Comparison of ENCODE assay signal across 8 cellular contexts in the genomic region with DNA sequence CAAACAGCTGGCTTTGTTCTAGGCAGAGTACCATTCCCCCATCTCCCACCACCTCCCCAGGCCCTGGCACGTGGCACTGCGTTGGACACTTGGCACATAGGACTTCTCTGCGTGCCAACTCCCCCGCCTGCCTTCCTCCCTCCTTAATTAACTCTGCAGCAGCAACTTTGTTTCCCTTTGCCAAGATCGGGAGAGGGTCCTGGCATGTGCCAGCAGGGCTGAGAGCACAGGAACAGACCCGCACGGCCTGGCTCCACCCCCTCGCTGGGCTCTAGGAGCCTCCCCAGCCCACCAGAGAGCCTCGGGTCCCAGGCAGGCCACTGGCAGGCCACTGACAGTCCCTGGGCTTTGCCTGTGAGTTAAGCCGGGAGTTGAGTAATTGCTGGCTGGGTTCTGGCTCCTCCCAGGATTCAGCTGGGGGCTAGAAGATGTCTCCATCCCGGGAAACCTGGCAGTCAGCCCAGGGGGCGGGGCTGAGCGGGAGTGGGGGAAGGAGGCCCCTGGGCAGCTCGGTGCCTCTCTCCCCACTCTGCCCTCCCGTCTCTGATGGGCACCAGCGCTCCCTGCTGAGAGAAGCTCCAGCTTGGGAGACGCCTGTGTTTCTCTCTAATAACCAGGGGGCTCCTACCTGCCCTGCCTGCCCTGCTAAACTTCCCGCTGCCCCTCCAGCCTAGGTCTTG.
DNase-seq lines count a peak whose midpoint lies in the region; ATAC-seq and TF ChIP-seq lines count a peak whose summit lies in the region.

No MANE protein-coding gene starts in this region.

- dilution Hi-C loops in mammary epithelial cell (cut with HindIII; ENCODE audit: low sequenced_read_pairs): loop anchor here (5.0 kb wide), 3 partner anchors 82 to 187 kb away; no protein-coding TSS in a partner anchor

- H3K9me3 Mint-ChIP-seq in stimulated activated naive B cell treated with anti-CD40 and anti-IgM and Interleukin-4, amounts not matched to agents 10 μg/mL and 1 μg/mL and 100 μg/mL, for 72 hours: peaks cover 15 to 20% of the 10 kb centered on the region in 2 donors

- CTCF ChIA-PET in mammary epithelial cell (lab: Charles Lee; ENCODE audit: low non-redundant PET): no interaction called here

- H3K4me1 Mint-ChIP-seq in stimulated activated naive B cell treated with anti-CD40 and anti-IgM and Interleukin-4, amounts not matched to agents 10 μg/mL and 1 μg/mL and 100 μg/mL, for 72 hours: no peaks in the 10 kb centered on the region

- DNase-seq in GM23248 (peak; percentile 64), NCI-H2227 (lab: John Stamatoyannopoulos, UW; ENCODE audit: unreplicated experiment) (peak; percentile 97), mammary epithelial cell (no peak), kidney glomerular epithelial cell (lab: John Stamatoyannopoulos, UW) (peak; percentile 19), testis (peak; percentile 81), GF-D8 (lab: John Stamatoyannopoulos, UW) (no peak)
- DNase-seq in stimulated activated naive B cell treated with anti-CD40 and anti-IgM and Interleukin-4, amounts not matched to agents 10 μg/mL and 1 μg/mL and 100 μg/mL, for 72 hours: no peak

- H3K27ac ChIP-seq in GM23248 (no peak overlapping the region), mammary epithelial cell (ENCODE audit: insufficient read depth, low read depth, low read length) (no peak overlapping the region), testis (peak overlapping the region; percentile 57 to 67)

- no peak for TF ChIP-seq POLR2A in testis (IDR thresholded peaks at IDR 0.05)

- H3K27me3 ChIP-seq in GM23248 (replicated peaks; ENCODE audit: insufficient read depth): peaks cover 62% of the 10 kb centered on the region
- H3K27me3 ChIP-seq in mammary epithelial cell (ENCODE audit: insufficient read depth, low read length): no peaks in the 10 kb centered on the region
- no peaks in the 10 kb centered on the region for H3K27me3 ChIP-seq in testis

- H3K79me2 ChIP-seq in GM23248 (ENCODE audit: insufficient read depth): no peaks in the 10 kb centered on the region
- H3K79me2 ChIP-seq in mammary epithelial cell (ENCODE audit: insufficient read depth, low read length): no peaks in the 10 kb centered on the region

- H3F3A ChIP-seq in GM23248 (ENCODE audit: insufficient read depth): no peaks in the 10 kb centered on the region

- no peaks in the 10 kb centered on the region for H3K4me1 ChIP-seq in GM23248 (ENCODE audit: insufficient read depth)
- peaks cover 3% of the 10 kb centered on the region for H3K4me1 ChIP-seq in mammary epithelial cell (ENCODE audit: insufficient read depth, low read length)
- peaks cover 16% of the 10 kb centered on the region for H3K4me1 ChIP-seq in testis

- no peak overlapping the region for H3K4me3 Mint-ChIP-seq in stimulated activated naive B cell treated with anti-CD40 and anti-IgM and Interleukin-4, amounts not matched to agents 10 μg/mL and 1 μg/mL and 100 μg/mL, for 72 hours

- H3K4me3 ChIP-seq in GM23248 (no peak overlapping the region), mammary epithelial cell (replicated peaks in 1 of 3; ENCODE audit: insufficient read depth in 1 of 3, low read depth in 2 of 3, low read length in 3 of 3) (no peak overlapping the region), testis (no peak overlapping the region)

- H3K9me3 ChIP-seq in GM23248 (ENCODE audit: low read depth): no peaks in the 10 kb centered on the region
- H3K9me3 ChIP-seq in mammary epithelial cell (replicated peaks; ENCODE audit: insufficient read depth, low read length): peaks cover 6% of the 10 kb centered on the region
- H3K9me3 ChIP-seq in testis: no peaks in the 10 kb centered on the region

- TF ChIP-seq CTCF in mammary epithelial cell (conservative IDR thresholded peaks at IDR 0.05 in 1 of 2, IDR thresholded peaks at IDR 0.05 in 1 of 2; ENCODE audit: extremely low read depth in 1 of 2, insufficient read depth in 1 of 2, low read depth in 1 of 2, low read length in 2 of 2) (peak in 1 of 2 donors; percentile 6), testis (IDR thresholded peaks at IDR 0.05) (no peak)

- H2AFZ ChIP-seq in GM23248: no peak overlapping the region
- H2AFZ ChIP-seq in mammary epithelial cell (ENCODE audit: low read depth, low read length): no peak overlapping the region

- H3K27ac Mint-ChIP-seq in stimulated activated naive B cell treated with anti-CD40 and anti-IgM and Interleukin-4, amounts not matched to agents 10 μg/mL and 1 μg/mL and 100 μg/mL, for 72 hours: no peak overlapping the region

- H3K4me2 ChIP-seq in GM23248 (ENCODE audit: unreplicated experiment) (no peak overlapping the region), mammary epithelial cell (ENCODE audit: insufficient read depth, low read depth, low read length) (peak overlapping the region; percentile 12)

- WGBS in GM23248 (ENCODE audit: low coverage in 1 of 2, low lambda C conversion rate in 2 of 2, missing lambda C conversion rate in 2 of 2), 2 experiments: 5% methylated on average over 14 to 18 of the region's 18 CpGs
- whole genome bisulfite sequencing in mammary epithelial cell (ENCODE audit: low coverage, missing lambda C conversion rate): 3% methylated on average over 10 of the region's 18 CpGs
- 6 to 18% methylated on average over 3 to 18 of the region's 18 CpGs for WGBS in testis, 2 donors

- no peaks in the 10 kb centered on the region for H3K9me2 ChIP-seq in GM23248 (ENCODE audit: insufficient read depth)

- no peaks in the 10 kb centered on the region for H4K20me1 ChIP-seq in GM23248 (ENCODE audit: insufficient read depth)
- H4K20me1 ChIP-seq in mammary epithelial cell (ENCODE audit: insufficient read depth, low read length): no peaks in the 10 kb centered on the region

- intact Hi-C loops in mammary epithelial cell (cut with micrococcal nuclease): no loop called here
- intact Hi-C loops in testis (cut with DNase I; ENCODE audit: low total_unique reads): no loop called here

- peaks cover 54 to 66% of the 10 kb centered on the region in 2 donors for H3K27me3 Mint-ChIP-seq in stimulated activated naive B cell treated with anti-CD40 and anti-IgM and Interleukin-4, amounts not matched to agents 10 μg/mL and 1 μg/mL and 100 μg/mL, for 72 hours

- BruUV-seq in mammary epithelial cell (replicated peaks; lab: Mats Ljungman, UMichigan): no TSS peak

- in situ Hi-C loops in GM23248 (cut with MboI) (no loop called here), mammary epithelial cell (cut with MboI; ENCODE audit: low sequenced_read_pairs in 2 of 2) (no loop called here)

- ATAC-seq in HG03045 (IDR thresholded peaks at IDR 0.05; ENCODE audit: unreplicated experiment): no peak
- no peak for ATAC-seq in stimulated activated naive B cell treated with anti-CD40 and anti-IgM and Interleukin-4, amounts not matched to agents 10 μg/mL and 1 μg/mL and 100 μg/mL, for 72 hours (replicated peaks)

- H3K36me3 ChIP-seq in GM23248 (ENCODE audit: low read depth) (no peaks in the 10 kb centered on the region), mammary epithelial cell (ENCODE audit: insufficient read depth, low read length) (no peaks in the 10 kb centered on the region), testis (ENCODE audit: low read depth, missing control alignments) (no peaks in the 10 kb centered on the region)

- H3K9ac ChIP-seq in GM23248 (no peak overlapping the region), mammary epithelial cell (ENCODE audit: insufficient read depth, low read length) (no peak overlapping the region)

- peaks cover 5% of the 10 kb centered on the region in 2 donors for H3K36me3 Mint-ChIP-seq in stimulated activated naive B cell treated with anti-CD40 and anti-IgM and Interleukin-4, amounts not matched to agents 10 μg/mL and 1 μg/mL and 100 μg/mL, for 72 hours

Comparison
In these comparisons a context has a peak if more than half of its experiments do, and no peak if none do; other contexts are left out.
1. DNase-seq: peak in GM23248 (single experiment), NCI-H2227 (single experiment), kidney glomerular epithelial cell (single experiment) and testis (single experiment); none in mammary epithelial cell (single experiment), GF-D8 (single experiment) and stimulated activated naive B cell treated with anti-CD40 and anti-IgM and Interleukin-4, amounts not matched to agents 10 μg/mL and 1 μg/mL and 100 μg/mL, for 72 hours (single experiment).
2. H3K27ac ChIP-seq: peak in testis (2 of 2); none in GM23248 (single experiment) and mammary epithelial cell (single experiment).